Comparison of ENCODE assay signal across 27 cellular contexts in genomic region chr10:89574348-89574747, GRCh38. TPM values are rescaled to one million over a fixed set of nuclear protein-coding genes. Genes with fewer than 3 reads are reported as not detected.
A peak's percentile ranks its signal among the peaks of the same experiment; 100 is the strongest.
DNase-seq lines count a peak whose midpoint lies in the region; ATAC-seq, FAIRE-seq and TF ChIP-seq lines count a peak whose summit lies in the region.
"Had no signal": no experiment of that assay in that cellular context is flagged by ENCODE, and none has a peak within 500 bp of the region (broad histone marks: within the 10 kb centered on the region; RNA-seq: fewer than 3 reads in every experiment).

No MANE protein-coding gene starts in this region.

- H3K27me3 Mint-ChIP-seq in type B pancreatic cell, result no peaks in the 10 kb centered on the region

- H2AFZ ChIP-seq in osteoblast (ENCODE audit: low read length), result no peak overlapping the region
- H2AFZ ChIP-seq: parathyroid adenoma had no signal

- no peak overlapping the region for H3K4me3 Mint-ChIP-seq in type B pancreatic cell
- H3K4me3 Mint-ChIP-seq: nephron progenitor cell had no signal

- H3K9me3 ChIP-seq in osteoblast (ENCODE audit: low read depth, low read length), result no peaks in the 10 kb centered on the region
- H3K9me3 ChIP-seq: Caco-2, upper lobe of left lung had no signal

- no peaks in the 10 kb centered on the region for H3K79me2 ChIP-seq in osteoblast (ENCODE audit: insufficient read depth, low read length)
- H3K79me2 ChIP-seq: parathyroid adenoma had no signal

- no peak overlapping the region for H3K27ac Mint-ChIP-seq in type B pancreatic cell
- H3K27ac Mint-ChIP-seq: nephron progenitor cell had no signal

- no peaks in the 10 kb centered on the region for H3K36me3 ChIP-seq in osteoblast (ENCODE audit: insufficient read depth, low read length)
- H3K36me3 ChIP-seq: upper lobe of left lung had no signal

- H3K4me1 ChIP-seq in osteoblast (ENCODE audit: insufficient read depth, low read length), result peaks cover 11% of the 10 kb centered on the region
- H3K4me1 ChIP-seq: BLaER1 treated with 17β-estradiol and CSF1 and Interleukin-3, amounts not matched to agents 10 nM and 100 nM; Caco-2; parathyroid adenoma; upper lobe of left lung had no signal

- no peak for FAIRE-seq in GM12891 (lab: Jason Lieb, UNC)

- no peak overlapping the region for H3K27ac ChIP-seq in osteoblast (ENCODE audit: low read depth, low read length)
- H3K27ac ChIP-seq: BLaER1 treated with 17β-estradiol and CSF1 and Interleukin-3, amounts not matched to agents 10 nM and 100 nM; parathyroid adenoma; upper lobe of left lung had no signal

- TF ChIP-seq CTCF in NB4 (IDR thresholded peaks at IDR 0.05; ENCODE audit: low read depth, low read length), result no peak
- TF ChIP-seq CTCF in choroid plexus epithelial cell (conservative IDR thresholded peaks at IDR 0.05; ENCODE audit: low read depth, low read length), result no peak
- TF ChIP-seq CTCF in osteoblast (IDR thresholded peaks at IDR 0.05; ENCODE audit: extremely low read depth, low read depth, low read length), result no peak
- TF ChIP-seq CTCF in type B pancreatic cell (conservative IDR thresholded peaks at IDR 0.05), result no peak

- H3K36me3 Mint-ChIP-seq in type B pancreatic cell, result no peaks in the 10 kb centered on the region

- TF ChIP-seq POLR2A in GM12891 (IDR thresholded peaks at IDR 0.05; ENCODE audit: low read depth, low read length), result no peak
- TF ChIP-seq POLR2A in NB4 (IDR thresholded peaks at IDR 0.05; ENCODE audit: extremely low read depth, insufficient read length), result no peak

- H3K27me3 ChIP-seq in osteoblast (ENCODE audit: insufficient read depth, low read length), result no peaks in the 10 kb centered on the region
- H3K27me3 ChIP-seq: BLaER1 treated with 17β-estradiol and CSF1 and Interleukin-3, amounts not matched to agents 10 nM and 100 nM; upper lobe of left lung had no signal

- peaks cover 9% of the 10 kb centered on the region for H3K9me3 Mint-ChIP-seq in type B pancreatic cell

- no peaks in the 10 kb centered on the region for H4K20me1 ChIP-seq in osteoblast (ENCODE audit: insufficient read depth, low read length)
- H4K20me1 ChIP-seq: BLaER1 treated with 17β-estradiol and CSF1 and Interleukin-3, amounts not matched to agents 10 nM and 100 nM had no signal

- peak overlapping the region; percentile 2 for H3K4me2 ChIP-seq in osteoblast (ENCODE audit: insufficient read depth, low read length)
- H3K4me2 ChIP-seq: BLaER1 treated with 17β-estradiol and CSF1 and Interleukin-3, amounts not matched to agents 10 nM and 100 nM had no signal

- H3K4me3 ChIP-seq in NB4 (ENCODE audit: low read depth, low read length) (no peak overlapping the region), choroid plexus epithelial cell (ENCODE audit: low read depth, low read length) (no peak overlapping the region), osteoblast (ENCODE audit: insufficient read depth, low read length) (no peak overlapping the region)
- H3K4me3 ChIP-seq: BLaER1 treated with 17β-estradiol and CSF1 and Interleukin-3, amounts not matched to agents 10 nM and 100 nM; lung; upper lobe of left lung had no signal

- H3K4me1 Mint-ChIP-seq in type B pancreatic cell (ENCODE audit: unreplicated experiment), result no peaks in the 10 kb centered on the region
- H3K4me1 Mint-ChIP-seq: nephron progenitor cell had no signal

- no peak for ATAC-seq in GM18868 (IDR thresholded peaks at IDR 0.05; ENCODE audit: unreplicated experiment)

- no peak for DNase-seq in GM12891 (ENCODE audit: insufficient read length, low spot score)
- peak; percentile 8 for DNase-seq in NB4 (ENCODE audit: low read depth)
- DNase-seq in choroid plexus epithelial cell (ENCODE audit: low read depth), result peak; percentile 52
- DNase-seq in osteoblast (ENCODE audit: insufficient read length, low spot score, missing footprints), result peak; percentile 1
- no peak for DNase-seq in type B pancreatic cell (ENCODE audit: extremely low spot score, unreplicated experiment)
- DNase-seq in NOMO-1 treated with DMSO at 0.1 percent for 48 hours (lab: John Stamatoyannopoulos, UW; ENCODE audit: unreplicated experiment), result no peak
- DNase-seq: activated CD8-positive, alpha-beta memory T cell treated with anti-CD3 and anti-CD28 coated beads for 24 hours; activated gamma-delta T cell; Caco-2; cerebellar nuclear complex; DMS79; head of caudate nucleus; HFFc6; kidney; NCI-H1092; NCI-H1930; NCI-H69; nephron progenitor cell; RPMI8226; stimulated activated CD4-positive, alpha-beta T cell treated with anti-CD3 and anti-CD28 coated beads, Interleukin-12 subunit alpha, Interleukin-12 subunit beta, amount 100 ng/mL, for 4 hours; stimulated activated CD4-positive, alpha-beta T cell treated with anti-CD3 and anti-CD28 coated beads, Interleukin-4, amount 100 ng/mL, for 1 hour; T-helper 2 cell; upper lobe of left lung had no signal

TF ChIP-seq in GM12891, 5 proteins besides CTCF, POLR2A, EP300 and RAD21:
- TF ChIP-seq PAX5 (IDR thresholded peaks at IDR 0.05; ENCODE audit: insufficient read depth, low read length, severe bottlenecking) (no peak), SPI1 (IDR thresholded peaks at IDR 0.05; ENCODE audit: low read depth, low read length) (0 out of 2 replicates have a peak, but pooled peaks have one; percentile 16), TAF1 (IDR thresholded peaks at IDR 0.05; ENCODE audit: low read depth, low read length) (no peak)

RNA-seq across cellular contexts. Expression of gene SLC16A12, which starts 39.0 kb away (rescaled TPM):
- polyA plus RNA-seq in GM12891 (2012; ENCODE audit: low read depth, missing spikeins), result not detected
- total RNA-seq in osteoblast (under 0.01 TPM in 2 replicates), type B pancreatic cell (ENCODE audit: low replicate concordance) (3.7 and 7.8 TPM in 2 replicates)
- total RNA-seq: Caco-2, HFFc6 had no signal

Comparison
In these comparisons a context has a peak if more than half of its experiments do, and no peak if none do; other contexts are left out.
1. DNase-seq: peak in NB4 (single experiment), choroid plexus epithelial cell (single experiment) and osteoblast (single experiment); none in GM12891 (single experiment), type B pancreatic cell (single experiment) and NOMO-1 treated with DMSO at 0.1 percent for 48 hours (single experiment).